In the genomic region with DNA sequence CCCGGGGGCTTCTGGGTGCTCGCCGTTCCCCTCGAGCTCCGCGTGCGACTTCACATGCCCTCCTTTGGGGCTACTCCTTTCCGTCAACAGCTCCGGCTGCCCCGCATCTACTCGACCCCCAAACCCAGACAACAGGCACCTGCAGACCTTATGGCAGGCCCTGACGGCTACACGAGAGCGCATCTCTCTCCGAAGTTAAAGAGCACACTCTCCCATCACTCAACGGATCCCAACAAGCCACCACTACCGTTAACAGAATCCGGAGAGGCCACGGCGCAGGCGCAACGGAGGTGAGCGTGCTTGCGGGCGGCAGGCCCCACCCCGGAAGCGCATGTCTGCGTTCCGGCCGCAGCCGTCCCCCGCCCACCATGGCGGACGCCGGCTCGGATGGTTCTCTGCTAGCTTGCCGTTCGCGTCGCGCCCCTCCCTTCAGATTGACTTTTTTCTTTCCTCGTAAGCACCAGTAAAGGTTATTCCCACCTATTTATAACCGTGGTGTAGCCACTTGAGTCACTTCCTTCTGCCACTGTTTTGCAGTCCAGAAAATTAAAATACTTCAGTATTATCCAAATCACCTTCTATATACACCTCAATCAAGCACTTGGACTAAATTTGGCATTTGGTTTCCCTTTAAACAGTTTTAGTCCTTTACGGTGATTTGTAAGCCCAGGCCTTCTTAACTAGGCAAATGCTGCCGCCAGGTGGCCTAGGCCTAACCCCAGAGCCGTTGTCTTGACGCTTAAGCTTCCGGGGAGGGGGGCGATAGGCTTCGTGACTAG, we compare ENCODE assay signal across 1 cellular context.
A peak's percentile ranks its signal among the peaks of the same experiment; 100 is the strongest.
TF ChIP-seq lines count a peak whose summit lies in the region.

A gene (minus strand): TSS at position 269 of the 779 bp plus-strand sequence. CDS start 86 bp downstream, at position 183.

TF ChIP-seq in K562, 482 proteins besides CTCF, POLR2A, EP300 and RAD21 (continued from another document and continues in another):
- TF ChIP-seq, protein P1, sequence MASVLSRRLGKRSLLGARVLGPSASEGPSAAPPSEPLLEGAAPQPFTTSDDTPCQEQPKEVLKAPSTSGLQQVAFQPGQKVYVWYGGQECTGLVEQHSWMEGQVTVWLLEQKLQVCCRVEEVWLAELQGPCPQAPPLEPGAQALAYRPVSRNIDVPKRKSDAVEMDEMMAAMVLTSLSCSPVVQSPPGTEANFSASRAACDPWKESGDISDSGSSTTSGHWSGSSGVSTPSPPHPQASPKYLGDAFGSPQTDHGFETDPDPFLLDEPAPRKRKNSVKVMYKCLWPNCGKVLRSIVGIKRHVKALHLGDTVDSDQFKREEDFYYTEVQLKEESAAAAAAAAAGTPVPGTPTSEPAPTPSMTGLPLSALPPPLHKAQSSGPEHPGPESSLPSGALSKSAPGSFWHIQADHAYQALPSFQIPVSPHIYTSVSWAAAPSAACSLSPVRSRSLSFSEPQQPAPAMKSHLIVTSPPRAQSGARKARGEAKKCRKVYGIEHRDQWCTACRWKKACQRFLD (CRISPR knock-in tag; IDR thresholded peaks at IDR 0.05) = no peak
- TF ChIP-seq ZNF444 (CRISPR knock-in tag; IDR thresholded peaks at IDR 0.05) = peak; percentile 52; the same call in 1 of the 2 replicates
- TF ChIP-seq LEF1 (IDR thresholded peaks at IDR 0.05) = peak; percentile 21; the same call in 1 of the 2 replicates
- peak; percentile 63 for TF ChIP-seq ZBTB7A (IDR thresholded peaks at IDR 0.05; ENCODE audit: borderline replicate concordance, control insufficient read depth, low read depth, low read length)
- peak; percentile 87 for TF ChIP-seq ZFX (CRISPR knock-in tag; IDR thresholded peaks at IDR 0.05)
- no peak for TF ChIP-seq GATA2 (CRISPR knock-in tag; IDR thresholded peaks at IDR 0.05)
- TF ChIP-seq MEIS2 (IDR thresholded peaks at IDR 0.05; ENCODE audit: partially characterized antibody) = peak; percentile 95
- peak; percentile 97; the same call in 1 of the 2 replicates for TF ChIP-seq DNMT1 (IDR thresholded peaks at IDR 0.05)
- peak; percentile 41; the same call in 1 of the 2 replicates for TF ChIP-seq ZNF239 (CRISPR knock-in tag; IDR thresholded peaks at IDR 0.05)
- TF ChIP-seq, protein P2, sequence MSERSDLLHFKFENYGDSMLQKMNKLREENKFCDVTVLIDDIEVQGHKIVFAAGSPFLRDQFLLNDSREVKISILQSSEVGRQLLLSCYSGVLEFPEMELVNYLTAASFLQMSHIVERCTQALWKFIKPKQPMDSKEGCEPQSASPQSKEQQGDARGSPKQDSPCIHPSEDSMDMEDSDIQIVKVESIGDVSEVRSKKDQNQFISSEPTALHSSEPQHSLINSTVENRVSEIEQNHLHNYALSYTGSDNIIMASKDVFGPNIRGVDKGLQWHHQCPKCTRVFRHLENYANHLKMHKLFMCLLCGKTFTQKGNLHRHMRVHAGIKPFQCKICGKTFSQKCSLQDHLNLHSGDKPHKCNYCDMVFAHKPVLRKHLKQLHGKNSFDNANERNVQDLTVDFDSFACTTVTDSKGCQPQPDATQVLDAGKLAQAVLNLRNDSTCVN (CRISPR knock-in tag; IDR thresholded peaks at IDR 0.05) = peak; percentile 70; the same call in 1 of the 2 replicates
- TF ChIP-seq ZNF644 (tag; IDR thresholded peaks at IDR 0.05; ENCODE audit: low read depth) = no peak
- TF ChIP-seq NFXL1 (CRISPR knock-in tag; IDR thresholded peaks at IDR 0.05) = peak; percentile 54; the same call in 1 of the 2 replicates
- TF ChIP-seq ZNF41 (CRISPR knock-in tag; conservative IDR thresholded peaks at IDR 0.05) = peak; percentile 6; the same call in 1 of the 2 replicates
- peak; percentile 49; the same call in 1 of the 2 replicates for TF ChIP-seq ESRRA (IDR thresholded peaks at IDR 0.05; ENCODE audit: borderline replicate concordance, low read depth)
- TF ChIP-seq PHF8 (IDR thresholded peaks at IDR 0.05; ENCODE audit: borderline replicate concordance, low read length) = peak; percentile 86
- TF ChIP-seq, protein P3, sequence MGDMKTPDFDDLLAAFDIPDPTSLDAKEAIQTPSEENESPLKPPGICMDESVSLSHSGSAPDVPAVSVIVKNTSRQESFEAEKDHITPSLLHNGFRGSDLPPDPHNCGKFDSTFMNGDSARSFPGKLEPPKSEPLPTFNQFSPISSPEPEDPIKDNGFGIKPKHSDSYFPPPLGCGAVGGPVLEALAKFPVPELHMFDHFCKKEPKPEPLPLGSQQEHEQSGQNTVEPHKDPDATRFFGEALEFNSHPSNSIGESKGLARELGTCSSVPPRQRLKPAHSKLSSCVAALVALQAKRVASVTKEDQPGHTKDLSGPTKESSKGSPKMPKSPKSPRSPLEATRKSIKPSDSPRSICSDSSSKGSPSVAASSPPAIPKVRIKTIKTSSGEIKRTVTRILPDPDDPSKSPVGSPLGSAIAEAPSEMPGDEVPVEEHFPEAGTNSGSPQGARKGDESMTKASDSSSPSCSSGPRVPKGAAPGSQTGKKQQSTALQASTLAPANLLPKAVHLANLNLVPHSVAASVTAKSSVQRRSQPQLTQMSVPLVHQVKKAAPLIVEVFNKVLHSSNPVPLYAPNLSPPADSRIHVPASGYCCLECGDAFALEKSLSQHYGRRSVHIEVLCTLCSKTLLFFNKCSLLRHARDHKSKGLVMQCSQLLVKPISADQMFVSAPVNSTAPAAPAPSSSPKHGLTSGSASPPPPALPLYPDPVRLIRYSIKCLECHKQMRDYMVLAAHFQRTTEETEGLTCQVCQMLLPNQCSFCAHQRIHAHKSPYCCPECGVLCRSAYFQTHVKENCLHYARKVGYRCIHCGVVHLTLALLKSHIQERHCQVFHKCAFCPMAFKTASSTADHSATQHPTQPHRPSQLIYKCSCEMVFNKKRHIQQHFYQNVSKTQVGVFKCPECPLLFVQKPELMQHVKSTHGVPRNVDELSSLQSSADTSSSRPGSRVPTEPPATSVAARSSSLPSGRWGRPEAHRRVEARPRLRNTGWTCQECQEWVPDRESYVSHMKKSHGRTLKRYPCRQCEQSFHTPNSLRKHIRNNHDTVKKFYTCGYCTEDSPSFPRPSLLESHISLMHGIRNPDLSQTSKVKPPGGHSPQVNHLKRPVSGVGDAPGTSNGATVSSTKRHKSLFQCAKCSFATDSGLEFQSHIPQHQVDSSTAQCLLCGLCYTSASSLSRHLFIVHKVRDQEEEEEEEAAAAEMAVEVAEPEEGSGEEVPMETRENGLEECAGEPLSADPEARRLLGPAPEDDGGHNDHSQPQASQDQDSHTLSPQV (IDR thresholded peaks at IDR 0.05) = peak; percentile 41
- TF ChIP-seq, protein P4, sequence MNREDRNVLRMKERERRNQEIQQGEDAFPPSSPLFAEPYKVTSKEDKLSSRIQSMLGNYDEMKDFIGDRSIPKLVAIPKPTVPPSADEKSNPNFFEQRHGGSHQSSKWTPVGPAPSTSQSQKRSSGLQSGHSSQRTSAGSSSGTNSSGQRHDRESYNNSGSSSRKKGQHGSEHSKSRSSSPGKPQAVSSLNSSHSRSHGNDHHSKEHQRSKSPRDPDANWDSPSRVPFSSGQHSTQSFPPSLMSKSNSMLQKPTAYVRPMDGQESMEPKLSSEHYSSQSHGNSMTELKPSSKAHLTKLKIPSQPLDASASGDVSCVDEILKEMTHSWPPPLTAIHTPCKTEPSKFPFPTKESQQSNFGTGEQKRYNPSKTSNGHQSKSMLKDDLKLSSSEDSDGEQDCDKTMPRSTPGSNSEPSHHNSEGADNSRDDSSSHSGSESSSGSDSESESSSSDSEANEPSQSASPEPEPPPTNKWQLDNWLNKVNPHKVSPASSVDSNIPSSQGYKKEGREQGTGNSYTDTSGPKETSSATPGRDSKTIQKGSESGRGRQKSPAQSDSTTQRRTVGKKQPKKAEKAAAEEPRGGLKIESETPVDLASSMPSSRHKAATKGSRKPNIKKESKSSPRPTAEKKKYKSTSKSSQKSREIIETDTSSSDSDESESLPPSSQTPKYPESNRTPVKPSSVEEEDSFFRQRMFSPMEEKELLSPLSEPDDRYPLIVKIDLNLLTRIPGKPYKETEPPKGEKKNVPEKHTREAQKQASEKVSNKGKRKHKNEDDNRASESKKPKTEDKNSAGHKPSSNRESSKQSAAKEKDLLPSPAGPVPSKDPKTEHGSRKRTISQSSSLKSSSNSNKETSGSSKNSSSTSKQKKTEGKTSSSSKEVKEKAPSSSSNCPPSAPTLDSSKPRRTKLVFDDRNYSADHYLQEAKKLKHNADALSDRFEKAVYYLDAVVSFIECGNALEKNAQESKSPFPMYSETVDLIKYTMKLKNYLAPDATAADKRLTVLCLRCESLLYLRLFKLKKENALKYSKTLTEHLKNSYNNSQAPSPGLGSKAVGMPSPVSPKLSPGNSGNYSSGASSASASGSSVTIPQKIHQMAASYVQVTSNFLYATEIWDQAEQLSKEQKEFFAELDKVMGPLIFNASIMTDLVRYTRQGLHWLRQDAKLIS (CRISPR knock-in tag; IDR thresholded peaks at IDR 0.05) = peak; percentile 82
- no peak for TF ChIP-seq SMARCB1 (IDR thresholded peaks at IDR 0.05; ENCODE audit: insufficient read length, low read depth)
- TF ChIP-seq, protein P5, sequence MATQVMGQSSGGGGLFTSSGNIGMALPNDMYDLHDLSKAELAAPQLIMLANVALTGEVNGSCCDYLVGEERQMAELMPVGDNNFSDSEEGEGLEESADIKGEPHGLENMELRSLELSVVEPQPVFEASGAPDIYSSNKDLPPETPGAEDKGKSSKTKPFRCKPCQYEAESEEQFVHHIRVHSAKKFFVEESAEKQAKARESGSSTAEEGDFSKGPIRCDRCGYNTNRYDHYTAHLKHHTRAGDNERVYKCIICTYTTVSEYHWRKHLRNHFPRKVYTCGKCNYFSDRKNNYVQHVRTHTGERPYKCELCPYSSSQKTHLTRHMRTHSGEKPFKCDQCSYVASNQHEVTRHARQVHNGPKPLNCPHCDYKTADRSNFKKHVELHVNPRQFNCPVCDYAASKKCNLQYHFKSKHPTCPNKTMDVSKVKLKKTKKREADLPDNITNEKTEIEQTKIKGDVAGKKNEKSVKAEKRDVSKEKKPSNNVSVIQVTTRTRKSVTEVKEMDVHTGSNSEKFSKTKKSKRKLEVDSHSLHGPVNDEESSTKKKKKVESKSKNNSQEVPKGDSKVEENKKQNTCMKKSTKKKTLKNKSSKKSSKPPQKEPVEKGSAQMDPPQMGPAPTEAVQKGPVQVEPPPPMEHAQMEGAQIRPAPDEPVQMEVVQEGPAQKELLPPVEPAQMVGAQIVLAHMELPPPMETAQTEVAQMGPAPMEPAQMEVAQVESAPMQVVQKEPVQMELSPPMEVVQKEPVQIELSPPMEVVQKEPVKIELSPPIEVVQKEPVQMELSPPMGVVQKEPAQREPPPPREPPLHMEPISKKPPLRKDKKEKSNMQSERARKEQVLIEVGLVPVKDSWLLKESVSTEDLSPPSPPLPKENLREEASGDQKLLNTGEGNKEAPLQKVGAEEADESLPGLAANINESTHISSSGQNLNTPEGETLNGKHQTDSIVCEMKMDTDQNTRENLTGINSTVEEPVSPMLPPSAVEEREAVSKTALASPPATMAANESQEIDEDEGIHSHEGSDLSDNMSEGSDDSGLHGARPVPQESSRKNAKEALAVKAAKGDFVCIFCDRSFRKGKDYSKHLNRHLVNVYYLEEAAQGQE (CRISPR knock-in tag; IDR thresholded peaks at IDR 0.05; ENCODE audit: low read depth) = 0 out of 2 replicates have a peak, but pooled peaks have one; percentile 34
- peak; percentile 81 for TF ChIP-seq ELF1 (tag; IDR thresholded peaks at IDR 0.05)
- TF ChIP-seq CHD2 (IDR thresholded peaks at IDR 0.05; ENCODE audit: low read depth, low read length) = 0 out of 2 replicates have a peak, but pooled peaks have one; percentile 29
- TF ChIP-seq ERF (CRISPR knock-in tag; IDR thresholded peaks at IDR 0.05) = 0 out of 2 replicates have a peak, but pooled peaks have one; percentile 50
- no peak for TF ChIP-seq SIRT6 (IDR thresholded peaks at IDR 0.05; ENCODE audit: low read depth, low read length)
- peak; percentile 66 for TF ChIP-seq ETV1 (tag; conservative IDR thresholded peaks at IDR 0.05; ENCODE audit: low read depth)
- peak; percentile 96 for TF ChIP-seq NFATC3 (IDR thresholded peaks at IDR 0.05)
- TF ChIP-seq GTF2E2 (tag; IDR thresholded peaks at IDR 0.05) = peak; percentile 72
- no peak for TF ChIP-seq NR1H2 (CRISPR knock-in tag; IDR thresholded peaks at IDR 0.05)
- TF ChIP-seq STAT5A (IDR thresholded peaks at IDR 0.05; ENCODE audit: borderline replicate concordance, low read length) = no peak
- peak; percentile 57 for TF ChIP-seq C11orf30 (IDR thresholded peaks at IDR 0.05; ENCODE audit: low read depth)
- TF ChIP-seq, protein P6, sequence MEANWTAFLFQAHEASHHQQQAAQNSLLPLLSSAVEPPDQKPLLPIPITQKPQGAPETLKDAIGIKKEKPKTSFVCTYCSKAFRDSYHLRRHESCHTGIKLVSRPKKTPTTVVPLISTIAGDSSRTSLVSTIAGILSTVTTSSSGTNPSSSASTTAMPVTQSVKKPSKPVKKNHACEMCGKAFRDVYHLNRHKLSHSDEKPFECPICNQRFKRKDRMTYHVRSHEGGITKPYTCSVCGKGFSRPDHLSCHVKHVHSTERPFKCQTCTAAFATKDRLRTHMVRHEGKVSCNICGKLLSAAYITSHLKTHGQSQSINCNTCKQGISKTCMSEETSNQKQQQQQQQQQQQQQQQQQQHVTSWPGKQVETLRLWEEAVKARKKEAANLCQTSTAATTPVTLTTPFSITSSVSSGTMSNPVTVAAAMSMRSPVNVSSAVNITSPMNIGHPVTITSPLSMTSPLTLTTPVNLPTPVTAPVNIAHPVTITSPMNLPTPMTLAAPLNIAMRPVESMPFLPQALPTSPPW (CRISPR knock-in tag; IDR thresholded peaks at IDR 0.05) = peak; percentile 74
- TF ChIP-seq, protein P7, sequence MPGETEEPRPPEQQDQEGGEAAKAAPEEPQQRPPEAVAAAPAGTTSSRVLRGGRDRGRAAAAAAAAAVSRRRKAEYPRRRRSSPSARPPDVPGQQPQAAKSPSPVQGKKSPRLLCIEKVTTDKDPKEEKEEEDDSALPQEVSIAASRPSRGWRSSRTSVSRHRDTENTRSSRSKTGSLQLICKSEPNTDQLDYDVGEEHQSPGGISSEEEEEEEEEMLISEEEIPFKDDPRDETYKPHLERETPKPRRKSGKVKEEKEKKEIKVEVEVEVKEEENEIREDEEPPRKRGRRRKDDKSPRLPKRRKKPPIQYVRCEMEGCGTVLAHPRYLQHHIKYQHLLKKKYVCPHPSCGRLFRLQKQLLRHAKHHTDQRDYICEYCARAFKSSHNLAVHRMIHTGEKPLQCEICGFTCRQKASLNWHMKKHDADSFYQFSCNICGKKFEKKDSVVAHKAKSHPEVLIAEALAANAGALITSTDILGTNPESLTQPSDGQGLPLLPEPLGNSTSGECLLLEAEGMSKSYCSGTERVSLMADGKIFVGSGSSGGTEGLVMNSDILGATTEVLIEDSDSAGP (CRISPR knock-in tag; IDR thresholded peaks at IDR 0.05) = 0 out of 2 replicates have a peak, but pooled peaks have one; percentile 29
- TF ChIP-seq MTA3 (IDR thresholded peaks at IDR 0.05; ENCODE audit: borderline replicate concordance) = no peak
- TF ChIP-seq, protein P8, sequence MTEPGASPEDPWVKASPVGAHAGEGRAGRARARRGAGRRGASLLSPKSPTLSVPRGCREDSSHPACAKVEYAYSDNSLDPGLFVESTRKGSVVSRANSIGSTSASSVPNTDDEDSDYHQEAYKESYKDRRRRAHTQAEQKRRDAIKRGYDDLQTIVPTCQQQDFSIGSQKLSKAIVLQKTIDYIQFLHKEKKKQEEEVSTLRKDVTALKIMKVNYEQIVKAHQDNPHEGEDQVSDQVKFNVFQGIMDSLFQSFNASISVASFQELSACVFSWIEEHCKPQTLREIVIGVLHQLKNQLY (CRISPR knock-in tag; conservative IDR thresholded peaks at IDR 0.05) = peak in 1 of 2 experiments; percentile 74; a peak in 1 of 4 replicates
- peak; percentile 92 for TF ChIP-seq SUPT5H (IDR thresholded peaks at IDR 0.05)
- peak; percentile 74 for TF ChIP-seq PML (IDR thresholded peaks at IDR 0.05; ENCODE audit: low read length)
- peak; percentile 33; the same call in 1 of the 2 replicates for TF ChIP-seq ATF7 (IDR thresholded peaks at IDR 0.05)
- peak; percentile 6; the same call in 1 of the 2 replicates for TF ChIP-seq RAD51 (IDR thresholded peaks at IDR 0.05; ENCODE audit: borderline replicate concordance, low read depth)
- peak; percentile 74 for TF ChIP-seq TAF7 (tag; IDR thresholded peaks at IDR 0.05)
